In the genomic region with DNA sequence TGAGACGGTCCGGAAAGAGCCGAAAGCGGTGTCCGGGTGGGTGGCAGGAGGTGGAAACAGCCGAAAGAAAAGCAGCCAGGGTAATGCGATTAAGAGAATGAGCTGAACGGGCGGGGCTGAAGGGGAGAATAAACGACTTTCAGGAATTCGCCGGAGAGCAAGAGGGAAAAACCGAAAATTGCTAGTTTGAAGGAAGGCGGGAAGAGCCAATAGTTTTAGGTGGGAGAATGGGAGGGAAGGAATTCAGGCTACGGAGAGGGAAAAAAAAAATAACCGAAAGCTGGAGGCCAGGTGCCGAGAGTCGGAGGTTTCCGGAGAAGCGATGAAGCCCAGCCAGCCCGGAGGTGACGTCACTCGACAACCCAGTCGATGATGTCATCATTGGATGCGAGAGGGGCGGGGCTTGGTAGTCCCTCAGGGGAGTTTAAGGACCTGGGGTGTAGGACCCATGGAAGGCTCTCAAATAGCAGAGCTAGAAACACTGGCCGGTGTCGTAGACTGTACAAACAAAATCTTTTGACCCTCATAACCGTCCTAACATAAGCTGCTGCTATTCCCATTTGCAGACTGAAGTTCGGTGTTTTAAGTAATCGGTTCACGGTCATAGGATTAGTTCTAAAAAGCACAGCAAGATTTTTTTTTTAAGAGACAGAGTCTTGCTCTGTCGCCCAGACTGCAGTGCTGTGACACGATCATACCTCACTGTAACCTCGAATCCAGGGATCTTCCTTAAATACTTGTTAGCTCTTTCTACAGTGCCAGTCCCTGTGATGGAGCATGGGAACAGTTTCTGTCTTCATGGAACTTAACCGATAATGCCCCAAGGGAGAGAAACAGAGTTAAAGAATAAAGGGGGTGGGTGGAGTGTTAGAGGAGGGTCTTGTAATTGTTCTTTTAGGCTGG, we compare ENCODE assay signal across 1 cellular context.
A peak's percentile ranks its signal among the peaks of the same experiment; 100 is the strongest.
TF ChIP-seq lines count a peak whose summit lies in the region.

A gene (minus strand): TSS at position 331 of the 903 bp plus-strand sequence. CDS start 1,192 bp downstream, outside the sequence.

TF ChIP-seq in HEK293, 187 proteins besides CTCF, POLR2A, EP300 and RAD21 (continued from another document and continues in another):
- TF ChIP-seq SALL2 (tag by site-specific recombination; IDR thresholded peaks at IDR 0.05; ENCODE audit: borderline replicate concordance) (no peak), ZNF16 (tag by site-specific recombination; IDR thresholded peaks at IDR 0.05; ENCODE audit: low read depth) (no peak), GLI2 (tag by site-specific recombination; IDR thresholded peaks at IDR 0.05; ENCODE audit: borderline replicate concordance, low read depth) (no peak), ZNF239 (tag by site-specific recombination; IDR thresholded peaks at IDR 0.05) (peak; percentile 42; the same call in 1 of the 2 replicates), ZNF37A (tag by site-specific recombination; IDR thresholded peaks at IDR 0.05) (no peak), ZNF133 (tag by site-specific recombination; IDR thresholded peaks at IDR 0.05) (no peak), ZNF555 (tag by site-specific recombination; conservative IDR thresholded peaks at IDR 0.05) (no peak), ZNF335 (tag by site-specific recombination; conservative IDR thresholded peaks at IDR 0.05) (peak; percentile 85), ZNF626 (tag by site-specific recombination; IDR thresholded peaks at IDR 0.05) (no peak), MZF1 (tag by site-specific recombination; IDR thresholded peaks at IDR 0.05; ENCODE audit: borderline replicate concordance) (peak; percentile 39), FEZF1 (tag by site-specific recombination; IDR thresholded peaks at IDR 0.05) (0 out of 2 replicates have a peak, but pooled peaks have one; percentile 30), ZNF169 (tag by site-specific recombination; IDR thresholded peaks at IDR 0.05) (peak; percentile 69; the same call in 1 of the 2 replicates), ZNF585B (tag by site-specific recombination; IDR thresholded peaks at IDR 0.05) (no peak), ZNF549 (tag by site-specific recombination; IDR thresholded peaks at IDR 0.05) (no peak), ZNF830 (tag by site-specific recombination; IDR thresholded peaks at IDR 0.05; ENCODE audit: low read depth) (no peak), ZNF184 (tag by site-specific recombination; IDR thresholded peaks at IDR 0.05) (no peak), ZEB2 (tag by site-specific recombination; IDR thresholded peaks at IDR 0.05) (peak; percentile 87), ZNF561 (tag by site-specific recombination; IDR thresholded peaks at IDR 0.05; ENCODE audit: borderline replicate concordance) (peak; percentile 33; the same call in 1 of the 2 replicates), ZBTB21 (tag by site-specific recombination; IDR thresholded peaks at IDR 0.05) (peak; percentile 99), ZNF174 (tag by site-specific recombination; IDR thresholded peaks at IDR 0.05) (no peak), KLF8 (tag by site-specific recombination; IDR thresholded peaks at IDR 0.05) (peak; percentile 47), ZFHX2 (tag by site-specific recombination; conservative IDR thresholded peaks at IDR 0.05) (no peak), ZNF23 (tag by site-specific recombination; IDR thresholded peaks at IDR 0.05; ENCODE audit: borderline replicate concordance) (peak; percentile 42; the same call in 1 of the 2 replicates), ZNF24 (tag by site-specific recombination; IDR thresholded peaks at IDR 0.05) (peak; percentile 89), ZNF473 (tag by site-specific recombination; IDR thresholded peaks at IDR 0.05) (no peak), ZNF701 (tag by site-specific recombination; IDR thresholded peaks at IDR 0.05) (no peak), ZNF211 (tag by site-specific recombination; IDR thresholded peaks at IDR 0.05; ENCODE audit: low read depth) (no peak), BCL11B (tag by site-specific recombination; IDR thresholded peaks at IDR 0.05; ENCODE audit: low read depth) (peak; percentile 67), ZNF792 (tag by site-specific recombination; IDR thresholded peaks at IDR 0.05) (0 out of 2 replicates have a peak, but pooled peaks have one; percentile 9), ZNF707 (tag by site-specific recombination; IDR thresholded peaks at IDR 0.05) (no peak), ZNF175 (tag by site-specific recombination; IDR thresholded peaks at IDR 0.05) (no peak), RBAK (tag by site-specific recombination; IDR thresholded peaks at IDR 0.05) (no peak), ZNF140 (tag by site-specific recombination; IDR thresholded peaks at IDR 0.05) (no peak)
- TF ChIP-seq, protein P1, sequence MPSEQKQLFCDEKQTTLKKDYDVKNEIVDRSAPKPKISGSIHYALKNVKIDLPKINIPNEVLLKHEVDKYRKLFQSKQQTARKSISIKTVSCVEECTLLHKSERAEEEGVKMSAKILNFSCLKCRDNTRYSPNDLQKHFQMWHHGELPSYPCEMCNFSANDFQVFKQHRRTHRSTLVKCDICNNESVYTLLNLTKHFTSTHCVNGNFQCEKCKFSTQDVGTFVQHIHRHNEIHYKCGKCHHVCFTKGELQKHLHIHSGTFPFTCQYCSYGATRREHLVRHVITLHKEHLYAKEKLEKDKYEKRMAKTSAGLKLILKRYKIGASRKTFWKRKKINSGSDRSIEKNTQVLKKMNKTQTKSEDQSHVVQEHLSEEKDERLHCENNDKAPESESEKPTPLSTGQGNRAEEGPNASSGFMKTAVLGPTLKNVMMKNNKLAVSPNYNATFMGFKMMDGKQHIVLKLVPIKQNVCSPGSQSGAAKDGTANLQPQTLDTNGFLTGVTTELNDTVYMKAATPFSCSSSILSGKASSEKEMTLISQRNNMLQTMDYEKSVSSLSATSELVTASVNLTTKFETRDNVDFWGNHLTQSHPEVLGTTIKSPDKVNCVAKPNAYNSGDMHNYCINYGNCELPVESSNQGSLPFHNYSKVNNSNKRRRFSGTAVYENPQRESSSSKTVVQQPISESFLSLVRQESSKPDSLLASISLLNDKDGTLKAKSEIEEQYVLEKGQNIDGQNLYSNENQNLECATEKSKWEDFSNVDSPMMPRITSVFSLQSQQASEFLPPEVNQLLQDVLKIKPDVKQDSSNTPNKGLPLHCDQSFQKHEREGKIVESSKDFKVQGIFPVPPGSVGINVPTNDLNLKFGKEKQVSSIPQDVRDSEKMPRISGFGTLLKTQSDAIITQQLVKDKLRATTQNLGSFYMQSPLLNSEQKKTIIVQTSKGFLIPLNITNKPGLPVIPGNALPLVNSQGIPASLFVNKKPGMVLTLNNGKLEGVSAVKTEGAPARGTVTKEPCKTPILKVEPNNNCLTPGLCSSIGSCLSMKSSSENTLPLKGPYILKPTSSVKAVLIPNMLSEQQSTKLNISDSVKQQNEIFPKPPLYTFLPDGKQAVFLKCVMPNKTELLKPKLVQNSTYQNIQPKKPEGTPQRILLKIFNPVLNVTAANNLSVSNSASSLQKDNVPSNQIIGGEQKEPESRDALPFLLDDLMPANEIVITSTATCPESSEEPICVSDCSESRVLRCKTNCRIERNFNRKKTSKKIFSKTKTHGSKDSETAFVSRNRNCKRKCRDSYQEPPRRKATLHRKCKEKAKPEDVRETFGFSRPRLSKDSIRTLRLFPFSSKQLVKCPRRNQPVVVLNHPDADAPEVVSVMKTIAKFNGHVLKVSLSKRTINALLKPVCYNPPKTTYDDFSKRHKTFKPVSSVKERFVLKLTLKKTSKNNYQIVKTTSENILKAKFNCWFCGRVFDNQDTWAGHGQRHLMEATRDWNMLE (tag by site-specific recombination; conservative IDR thresholded peaks at IDR 0.05; ENCODE audit: low read depth) = peak; percentile 32; the same call in 1 of the 2 replicates
- TF ChIP-seq, protein P2, sequence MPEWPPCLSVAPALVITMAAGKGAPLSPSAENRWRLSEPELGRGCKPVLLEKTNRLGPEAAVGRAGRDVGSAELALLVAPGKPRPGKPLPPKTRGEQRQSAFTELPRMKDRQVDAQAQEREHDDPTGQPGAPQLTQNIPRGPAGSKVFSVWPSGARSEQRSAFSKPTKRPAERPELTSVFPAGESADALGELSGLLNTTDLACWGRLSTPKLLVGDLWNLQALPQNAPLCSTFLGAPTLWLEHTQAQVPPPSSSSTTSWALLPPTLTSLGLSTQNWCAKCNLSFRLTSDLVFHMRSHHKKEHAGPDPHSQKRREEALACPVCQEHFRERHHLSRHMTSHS (tag by site-specific recombination; IDR thresholded peaks at IDR 0.05) = no peak
- TF ChIP-seq, protein P3, sequence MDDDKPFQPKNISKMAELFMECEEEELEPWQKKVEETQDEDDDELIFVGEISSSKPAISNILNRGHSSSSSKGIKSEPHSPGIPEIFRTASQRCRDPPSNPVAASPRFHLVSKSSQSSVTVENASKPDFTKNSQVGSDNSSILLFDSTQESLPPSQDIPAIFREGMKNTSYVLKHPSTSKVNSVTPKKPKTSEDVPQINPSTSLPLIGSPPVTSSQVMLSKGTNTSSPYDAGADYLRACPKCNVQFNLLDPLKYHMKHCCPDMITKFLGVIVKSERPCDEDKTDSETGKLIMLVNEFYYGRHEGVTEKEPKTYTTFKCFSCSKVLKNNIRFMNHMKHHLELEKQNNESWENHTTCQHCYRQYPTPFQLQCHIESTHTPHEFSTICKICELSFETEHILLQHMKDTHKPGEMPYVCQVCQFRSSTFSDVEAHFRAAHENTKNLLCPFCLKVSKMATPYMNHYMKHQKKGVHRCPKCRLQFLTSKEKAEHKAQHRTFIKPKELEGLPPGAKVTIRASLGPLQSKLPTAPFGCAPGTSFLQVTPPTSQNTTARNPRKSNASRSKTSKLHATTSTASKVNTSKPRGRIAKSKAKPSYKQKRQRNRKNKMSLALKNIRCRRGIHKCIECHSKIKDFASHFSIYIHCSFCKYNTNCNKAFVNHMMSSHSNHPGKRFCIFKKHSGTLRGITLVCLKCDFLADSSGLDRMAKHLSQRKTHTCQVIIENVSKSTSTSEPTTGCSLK (tag by site-specific recombination; IDR thresholded peaks at IDR 0.05) = no peak
- TF ChIP-seq, protein P4, sequence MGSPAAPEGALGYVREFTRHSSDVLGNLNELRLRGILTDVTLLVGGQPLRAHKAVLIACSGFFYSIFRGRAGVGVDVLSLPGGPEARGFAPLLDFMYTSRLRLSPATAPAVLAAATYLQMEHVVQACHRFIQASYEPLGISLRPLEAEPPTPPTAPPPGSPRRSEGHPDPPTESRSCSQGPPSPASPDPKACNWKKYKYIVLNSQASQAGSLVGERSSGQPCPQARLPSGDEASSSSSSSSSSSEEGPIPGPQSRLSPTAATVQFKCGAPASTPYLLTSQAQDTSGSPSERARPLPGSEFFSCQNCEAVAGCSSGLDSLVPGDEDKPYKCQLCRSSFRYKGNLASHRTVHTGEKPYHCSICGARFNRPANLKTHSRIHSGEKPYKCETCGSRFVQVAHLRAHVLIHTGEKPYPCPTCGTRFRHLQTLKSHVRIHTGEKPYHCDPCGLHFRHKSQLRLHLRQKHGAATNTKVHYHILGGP (tag by site-specific recombination; IDR thresholded peaks at IDR 0.05) = no peak
- TF ChIP-seq, protein P5, sequence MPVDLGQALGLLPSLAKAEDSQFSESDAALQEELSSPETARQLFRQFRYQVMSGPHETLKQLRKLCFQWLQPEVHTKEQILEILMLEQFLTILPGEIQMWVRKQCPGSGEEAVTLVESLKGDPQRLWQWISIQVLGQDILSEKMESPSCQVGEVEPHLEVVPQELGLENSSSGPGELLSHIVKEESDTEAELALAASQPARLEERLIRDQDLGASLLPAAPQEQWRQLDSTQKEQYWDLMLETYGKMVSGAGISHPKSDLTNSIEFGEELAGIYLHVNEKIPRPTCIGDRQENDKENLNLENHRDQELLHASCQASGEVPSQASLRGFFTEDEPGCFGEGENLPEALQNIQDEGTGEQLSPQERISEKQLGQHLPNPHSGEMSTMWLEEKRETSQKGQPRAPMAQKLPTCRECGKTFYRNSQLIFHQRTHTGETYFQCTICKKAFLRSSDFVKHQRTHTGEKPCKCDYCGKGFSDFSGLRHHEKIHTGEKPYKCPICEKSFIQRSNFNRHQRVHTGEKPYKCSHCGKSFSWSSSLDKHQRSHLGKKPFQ (tag by site-specific recombination; IDR thresholded peaks at IDR 0.05) = no peak
- TF ChIP-seq, protein P6, sequence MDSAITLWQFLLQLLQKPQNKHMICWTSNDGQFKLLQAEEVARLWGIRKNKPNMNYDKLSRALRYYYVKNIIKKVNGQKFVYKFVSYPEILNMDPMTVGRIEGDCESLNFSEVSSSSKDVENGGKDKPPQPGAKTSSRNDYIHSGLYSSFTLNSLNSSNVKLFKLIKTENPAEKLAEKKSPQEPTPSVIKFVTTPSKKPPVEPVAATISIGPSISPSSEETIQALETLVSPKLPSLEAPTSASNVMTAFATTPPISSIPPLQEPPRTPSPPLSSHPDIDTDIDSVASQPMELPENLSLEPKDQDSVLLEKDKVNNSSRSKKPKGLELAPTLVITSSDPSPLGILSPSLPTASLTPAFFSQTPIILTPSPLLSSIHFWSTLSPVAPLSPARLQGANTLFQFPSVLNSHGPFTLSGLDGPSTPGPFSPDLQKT (IDR thresholded peaks at IDR 0.05; ENCODE audit: borderline replicate concordance, low read depth, low read length) = no peak
- TF ChIP-seq, protein P7, sequence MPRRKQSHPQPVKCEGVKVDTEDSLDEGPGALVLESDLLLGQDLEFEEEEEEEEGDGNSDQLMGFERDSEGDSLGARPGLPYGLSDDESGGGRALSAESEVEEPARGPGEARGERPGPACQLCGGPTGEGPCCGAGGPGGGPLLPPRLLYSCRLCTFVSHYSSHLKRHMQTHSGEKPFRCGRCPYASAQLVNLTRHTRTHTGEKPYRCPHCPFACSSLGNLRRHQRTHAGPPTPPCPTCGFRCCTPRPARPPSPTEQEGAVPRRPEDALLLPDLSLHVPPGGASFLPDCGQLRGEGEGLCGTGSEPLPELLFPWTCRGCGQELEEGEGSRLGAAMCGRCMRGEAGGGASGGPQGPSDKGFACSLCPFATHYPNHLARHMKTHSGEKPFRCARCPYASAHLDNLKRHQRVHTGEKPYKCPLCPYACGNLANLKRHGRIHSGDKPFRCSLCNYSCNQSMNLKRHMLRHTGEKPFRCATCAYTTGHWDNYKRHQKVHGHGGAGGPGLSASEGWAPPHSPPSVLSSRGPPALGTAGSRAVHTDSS (tag by site-specific recombination; IDR thresholded peaks at IDR 0.05) = no peak
- TF ChIP-seq, protein P8, sequence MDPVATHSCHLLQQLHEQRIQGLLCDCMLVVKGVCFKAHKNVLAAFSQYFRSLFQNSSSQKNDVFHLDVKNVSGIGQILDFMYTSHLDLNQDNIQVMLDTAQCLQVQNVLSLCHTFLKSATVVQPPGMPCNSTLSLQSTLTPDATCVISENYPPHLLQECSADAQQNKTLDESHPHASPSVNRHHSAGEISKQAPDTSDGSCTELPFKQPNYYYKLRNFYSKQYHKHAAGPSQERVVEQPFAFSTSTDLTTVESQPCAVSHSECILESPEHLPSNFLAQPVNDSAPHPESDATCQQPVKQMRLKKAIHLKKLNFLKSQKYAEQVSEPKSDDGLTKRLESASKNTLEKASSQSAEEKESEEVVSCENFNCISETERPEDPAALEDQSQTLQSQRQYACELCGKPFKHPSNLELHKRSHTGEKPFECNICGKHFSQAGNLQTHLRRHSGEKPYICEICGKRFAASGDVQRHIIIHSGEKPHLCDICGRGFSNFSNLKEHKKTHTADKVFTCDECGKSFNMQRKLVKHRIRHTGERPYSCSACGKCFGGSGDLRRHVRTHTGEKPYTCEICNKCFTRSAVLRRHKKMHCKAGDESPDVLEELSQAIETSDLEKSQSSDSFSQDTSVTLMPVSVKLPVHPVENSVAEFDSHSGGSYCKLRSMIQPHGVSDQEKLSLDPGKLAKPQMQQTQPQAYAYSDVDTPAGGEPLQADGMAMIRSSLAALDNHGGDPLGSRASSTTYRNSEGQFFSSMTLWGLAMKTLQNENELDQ (tag by site-specific recombination; IDR thresholded peaks at IDR 0.05; ENCODE audit: low read depth) = no peak
